Comparison of ENCODE assay signal across 14 cellular contexts in genomic region chr2:20585710-20586378, GRCh38.
DNase-seq lines count a peak whose midpoint lies in the region; ATAC-seq and TF ChIP-seq lines count a peak whose summit lies in the region.
"Had no signal": no experiment of that assay in that cellular context is flagged by ENCODE, and none has a peak within 500 bp of the region (broad histone marks: within the 10 kb centered on the region; RNA-seq: fewer than 3 reads in every experiment).

No MANE protein-coding gene starts in this region.

- H3K4me3 Mint-ChIP-seq in activated CD4-positive, alpha-beta T cell treated with anti-CD3 and anti-CD28 coated beads for 36 hours, result no peak overlapping the region
- H3K4me3 Mint-ChIP-seq in Calu3 (ENCODE audit: low read depth, unreplicated experiment), result no peak overlapping the region
- H3K4me3 Mint-ChIP-seq: CD4-positive, alpha-beta memory T cell; dendritic cell treated with granulocyte-macrophage colony-stimulating factor and Interleukin-4, amounts not matched to agents 40 ng/mL and 50 ng/mL, for 4 days had no signal

- DNase-seq in Right ventricle myocardium inferior (ENCODE audit: missing footprints), result peak; percentile 33
- DNase-seq in left ventricle myocardium superior, result no peak
- no peak for DNase-seq in hepatocyte (ENCODE audit: low spot score)
- DNase-seq in activated CD4-positive, alpha-beta T cell treated with anti-CD3 and anti-CD28 coated beads for 36 hours, result no peak
- DNase-seq in Calu3, result no peak
- no peak for DNase-seq in HK-2 (ENCODE audit: unreplicated experiment)
- DNase-seq: activated CD4-positive, alpha-beta T cell treated with anti-CD3 and anti-CD28 coated beads, Interleukin-2, amount 50 U/mL, for 1 hour; CD4-positive, alpha-beta memory T cell; NCI-H1930; NCI-H524 treated with DMSO at 0.1 percent for 48 hours had no signal

- no peak overlapping the region for H3K9ac ChIP-seq in rectal smooth muscle tissue (ENCODE audit: low read length)

- POLR2A ChIA-PET in activated CD4-positive, alpha-beta T cell treated with anti-CD3 and anti-CD28 coated beads for 36 hours (lab: Charles Lee), result no interaction called here

- H3K36me3 ChIP-seq in hepatocyte (replicated peaks; ENCODE audit: insufficient read depth, low read depth) (no peaks in the 10 kb centered on the region), rectal smooth muscle tissue (ENCODE audit: control insufficient read depth, insufficient read depth, low read length) (no peaks in the 10 kb centered on the region)
- H3K36me3 ChIP-seq: thoracic aorta had no signal

- no peaks in the 10 kb centered on the region for H3K9me2 ChIP-seq in hepatocyte (replicated peaks; ENCODE audit: insufficient read depth)

- no peaks in the 10 kb centered on the region for H3K36me3 Mint-ChIP-seq in activated CD4-positive, alpha-beta T cell treated with anti-CD3 and anti-CD28 coated beads for 36 hours (ENCODE audit: low read depth)
- peaks cover 7% of the 10 kb centered on the region for H3K36me3 Mint-ChIP-seq in Calu3 (ENCODE audit: insufficient read depth, unreplicated experiment)

- BruUV-seq in Calu3 (replicated peaks; lab: Mats Ljungman, UMichigan), result no TSS peak

- H3K27ac Mint-ChIP-seq in activated CD4-positive, alpha-beta T cell treated with anti-CD3 and anti-CD28 coated beads for 36 hours, result no peak overlapping the region
- H3K27ac Mint-ChIP-seq in Calu3 (ENCODE audit: unreplicated experiment), result no peak overlapping the region
- H3K27ac Mint-ChIP-seq: CD4-positive, alpha-beta memory T cell; dendritic cell treated with granulocyte-macrophage colony-stimulating factor and Interleukin-4, amounts not matched to agents 40 ng/mL and 50 ng/mL, for 4 days had no signal

- H3K9me3 ChIP-seq in hepatocyte (ENCODE audit: low read depth), result no peaks in the 10 kb centered on the region
- H3K9me3 ChIP-seq: thoracic aorta had no signal

- intact Hi-C loops in Right ventricle myocardium inferior (cut with DNase I), result no loop called here
- intact Hi-C loops in left ventricle myocardium superior (cut with micrococcal nuclease), result no loop called here
- intact Hi-C loops in activated CD4-positive, alpha-beta T cell treated with anti-CD3 and anti-CD28 coated beads for 36 hours (cut with DNase I, micrococcal nuclease), result no loop called here
- intact Hi-C loops in Calu3 (cut with micrococcal nuclease; ENCODE audit: unreplicated experiment), result no loop called here

- H2AFZ ChIP-seq in hepatocyte, result no peak overlapping the region

- H3K9me3 Mint-ChIP-seq in activated CD4-positive, alpha-beta T cell treated with anti-CD3 and anti-CD28 coated beads for 36 hours (ENCODE audit: low read depth), result no peaks in the 10 kb centered on the region
- H3K9me3 Mint-ChIP-seq in Calu3 (ENCODE audit: low read depth, unreplicated experiment), result no peaks in the 10 kb centered on the region
- H3K9me3 Mint-ChIP-seq: dendritic cell treated with granulocyte-macrophage colony-stimulating factor and Interleukin-4, amounts not matched to agents 40 ng/mL and 50 ng/mL, for 4 days had no signal

- TF ChIP-seq CTCF in hepatocyte (IDR thresholded peaks at IDR 0.05; ENCODE audit: poor library complexity) (no peak), Calu3 (IDR thresholded peaks at IDR 0.05; ENCODE audit: unreplicated experiment) (no peak)

- H3K4me3 ChIP-seq in hepatocyte (no peak overlapping the region), rectal smooth muscle tissue (ENCODE audit: low read length) (no peak overlapping the region)
- H3K4me3 ChIP-seq: thoracic aorta had no signal

- WGBS in hepatocyte (ENCODE audit: low lambda C conversion rate, missing lambda C conversion rate), result 90% methylated on average over 19 of the region's 19 CpGs

- H3K27me3 ChIP-seq in hepatocyte (no peaks in the 10 kb centered on the region), rectal smooth muscle tissue (ENCODE audit: control insufficient read depth, insufficient read depth, low read length) (no peaks in the 10 kb centered on the region)

- no peak for ATAC-seq in Right ventricle myocardium inferior
- ATAC-seq in left ventricle myocardium superior, result no peak
- no peak for ATAC-seq in activated CD4-positive, alpha-beta T cell treated with anti-CD3 and anti-CD28 coated beads for 36 hours
- no peak for ATAC-seq in HG02885 (IDR thresholded peaks at IDR 0.05; ENCODE audit: poor library complexity, unreplicated experiment)

- CTCF ChIA-PET in activated CD4-positive, alpha-beta T cell treated with anti-CD3 and anti-CD28 coated beads for 36 hours (lab: Charles Lee), result interaction anchor here (0.8 to 1.0 kb wide), 3 partner anchors 20 to 36 kb away, joined by 3 to 5 read pairs (median 4); no protein-coding TSS in a partner anchor
- CTCF ChIA-PET in Calu3 (lab: Charles Lee), result interaction anchor here (2.1 kb wide), 1 partner anchor 139 kb away, joined by 9 read pairs; the partner anchor contains the start of gene RHOB

- no peaks in the 10 kb centered on the region for H4K20me1 ChIP-seq in hepatocyte (ENCODE audit: insufficient read depth, poor library complexity, severe bottlenecking)

- peaks cover 2% of the 10 kb centered on the region for H3K27me3 Mint-ChIP-seq in activated CD4-positive, alpha-beta T cell treated with anti-CD3 and anti-CD28 coated beads for 36 hours
- H3K27me3 Mint-ChIP-seq in Calu3 (ENCODE audit: unreplicated experiment), result no peaks in the 10 kb centered on the region
- H3K27me3 Mint-ChIP-seq: CD4-positive, alpha-beta memory T cell had no signal

- H3K4me1 Mint-ChIP-seq in activated CD4-positive, alpha-beta T cell treated with anti-CD3 and anti-CD28 coated beads for 36 hours, result peaks cover under 1% of the 10 kb centered on the region
- H3K4me1 Mint-ChIP-seq in Calu3 (ENCODE audit: low read depth, unreplicated experiment), result peaks cover 32% of the 10 kb centered on the region
- H3K4me1 Mint-ChIP-seq: CD4-positive, alpha-beta memory T cell had no signal

- H3K4me2 ChIP-seq in hepatocyte, result no peak overlapping the region

- H3K4me1 ChIP-seq in hepatocyte (ENCODE audit: insufficient read depth) (peaks cover 28% of the 10 kb centered on the region), rectal smooth muscle tissue (ENCODE audit: control insufficient read depth, insufficient read depth, low read length) (peaks cover 17% of the 10 kb centered on the region)

- H3K27ac ChIP-seq in hepatocyte, result peak overlapping the region; percentile 74
- H3K27ac ChIP-seq in rectal smooth muscle tissue (ENCODE audit: low read depth, low read length), result peak overlapping the region; percentile 14

- H3K79me2 ChIP-seq in hepatocyte, result no peaks in the 10 kb centered on the region
